ENCODE assay signal across 11 cellular contexts in the genomic region with DNA sequence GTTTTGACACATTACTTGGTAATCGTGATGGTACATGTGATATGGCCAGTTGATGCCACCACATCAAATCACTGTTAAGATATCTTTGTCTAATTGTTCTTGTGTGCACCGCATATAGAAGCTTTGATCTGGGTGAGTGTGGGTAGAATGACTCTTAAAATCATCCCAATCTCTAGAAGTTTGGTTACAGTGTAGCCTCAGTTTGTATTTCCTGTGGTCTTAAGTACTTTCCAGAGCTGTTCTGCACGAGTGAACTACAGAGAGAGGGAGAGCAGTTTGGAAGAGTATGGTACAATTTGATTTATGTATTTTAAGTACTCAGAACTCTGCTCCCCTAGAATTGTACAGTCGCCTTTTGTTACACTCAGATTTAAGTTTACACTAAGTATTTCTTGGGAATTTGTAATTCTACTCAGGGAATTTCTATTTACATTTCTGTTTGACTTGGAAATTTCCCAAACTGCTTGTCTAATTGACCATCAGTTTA. TPM values are rescaled to one million over a fixed set of nuclear protein-coding genes. Genes with fewer than 3 reads are reported as not detected.
DNase-seq lines count a peak whose midpoint lies in the region; ATAC-seq and TF ChIP-seq lines count a peak whose summit lies in the region.
"Had no signal": no experiment of that assay in that cellular context is flagged by ENCODE, and none has a peak within 500 bp of the region (broad histone marks: within the 10 kb centered on the region; RNA-seq: fewer than 3 reads in every experiment).

No MANE protein-coding gene starts in this region.

- peaks cover 0 to 2% (median 0%) of the 10 kb centered on the region in 8 donors for H3K9me3 Mint-ChIP-seq in CD4-positive, alpha-beta memory T cell
- H3K9me3 Mint-ChIP-seq in activated naive CD4-positive, alpha-beta T cell treated with anti-CD3 and anti-CD28 coated beads, Interleukin-2, amount 50 U/mL, for 24 hours: no peaks in the 10 kb centered on the region

- CTCF ChIA-PET in CD4-positive, alpha-beta memory T cell (lab: Charles Lee; ENCODE audit: partially characterized antibody): interaction anchor here (1.8 kb wide), 1 partner anchor 13 kb away, joined by 5 read pairs; no protein-coding TSS in a partner anchor

- no peak overlapping the region for H3K27ac ChIP-seq in CD4-positive, alpha-beta memory T cell (ENCODE audit: low read depth, low read length)
- H3K27ac ChIP-seq in left lung: no peak overlapping the region

- H3K27me3 Mint-ChIP-seq in CD4-positive, alpha-beta memory T cell: peaks cover 0 to 1% of the 10 kb centered on the region in 2 donors
- no peaks in the 10 kb centered on the region for H3K27me3 Mint-ChIP-seq in activated naive CD4-positive, alpha-beta T cell treated with anti-CD3 and anti-CD28 coated beads, Interleukin-2, amount 50 U/mL, for 24 hours

- ATAC-seq in left lung (peak; percentile 19), HG02973 (IDR thresholded peaks at IDR 0.05; ENCODE audit: unreplicated experiment) (no peak), HG03520 (IDR thresholded peaks at IDR 0.05; ENCODE audit: unreplicated experiment) (no peak)

- H3K4me1 ChIP-seq in CD4-positive, alpha-beta memory T cell (ENCODE audit: insufficient read depth, low read length): peaks cover 44% of the 10 kb centered on the region
- peaks cover 9 to 19% of the 10 kb centered on the region in 2 donors for H3K4me1 ChIP-seq in left lung

- H3K9me3 ChIP-seq in CD4-positive, alpha-beta memory T cell (ENCODE audit: control insufficient read depth in 1 of 2, low read length in 2 of 2): no peaks in the 10 kb centered on the region
- no peaks in the 10 kb centered on the region for H3K9me3 ChIP-seq in left lung

- H3K27me3 ChIP-seq in CD4-positive, alpha-beta memory T cell (ENCODE audit: insufficient read depth, low read length): no peaks in the 10 kb centered on the region
- H3K27me3 ChIP-seq in left lung: no peaks in the 10 kb centered on the region

- POLR2A ChIA-PET in CD4-positive, alpha-beta memory T cell (lab: Charles Lee; ENCODE audit: partially characterized antibody): no interaction called here

- peaks cover 25 to 69% (median 33%) of the 10 kb centered on the region in 4 donors for H3K4me1 Mint-ChIP-seq in CD4-positive, alpha-beta memory T cell
- peaks cover 93% of the 10 kb centered on the region for H3K4me1 Mint-ChIP-seq in activated naive CD4-positive, alpha-beta T cell treated with anti-CD3 and anti-CD28 coated beads, Interleukin-2, amount 50 U/mL, for 24 hours

- no peaks in the 10 kb centered on the region for H3K36me3 ChIP-seq in CD4-positive, alpha-beta memory T cell (ENCODE audit: insufficient read depth, low read length)
- H3K36me3 ChIP-seq in left lung: no peaks in the 10 kb centered on the region

- DNase-seq in CD4-positive, alpha-beta memory T cell: peak; percentile 63 to 79 (median 73)
- DNase-seq in Jurkat, Clone E6-1 (ENCODE audit: low read depth, low spot score): peak; percentile 94
- DNase-seq in left lung: no peak
- DNase-seq in cerebellar nuclear complex (lab: John Stamatoyannopoulos, UW): no peak
- DNase-seq: amygdala, EL, NCI-H146, T-helper 9 cell had no signal

- TF ChIP-seq CTCF in left lung (IDR thresholded peaks at IDR 0.05): no peak

- H3K4me3 Mint-ChIP-seq in CD4-positive, alpha-beta memory T cell: peak overlapping the region in 4 of 8 donors; percentile 35 to 81 (median 55)
- peak overlapping the region; percentile 63 for H3K4me3 Mint-ChIP-seq in activated naive CD4-positive, alpha-beta T cell treated with anti-CD3 and anti-CD28 coated beads, Interleukin-2, amount 50 U/mL, for 24 hours

- intact Hi-C loops in CD4-positive, alpha-beta memory T cell (cut with micrococcal nuclease): no loop called here
- intact Hi-C loops in left lung (cut with DNase I): no loop called here

- H3K27ac Mint-ChIP-seq in CD4-positive, alpha-beta memory T cell: peak overlapping the region in 3 of 7 donors; percentile 40 to 54 (median 42)
- peak overlapping the region; percentile 41 for H3K27ac Mint-ChIP-seq in activated naive CD4-positive, alpha-beta T cell treated with anti-CD3 and anti-CD28 coated beads, Interleukin-2, amount 50 U/mL, for 24 hours

- H3K4me3 ChIP-seq in CD4-positive, alpha-beta memory T cell (ENCODE audit: low read length in 2 of 2): no peak overlapping the region
- no peak overlapping the region for H3K4me3 ChIP-seq in Jurkat, Clone E6-1 (ENCODE audit: low read length)
- no peak overlapping the region for H3K4me3 ChIP-seq in left lung

- H3K36me3 Mint-ChIP-seq in CD4-positive, alpha-beta memory T cell: peaks cover 0 to 3% of the 10 kb centered on the region in 2 donors
- peaks cover 7% of the 10 kb centered on the region for H3K36me3 Mint-ChIP-seq in activated naive CD4-positive, alpha-beta T cell treated with anti-CD3 and anti-CD28 coated beads, Interleukin-2, amount 50 U/mL, for 24 hours

RNA-seq across cellular contexts. Expression of gene SNX9, which starts 37.5 kb away (rescaled TPM):
- 10 to 100 TPM; 21.5 to 21.9 TPM for total RNA-seq in CD4-positive, alpha-beta memory T cell
- 10 to 100 TPM; 12.9 to 19.4 TPM for polyA plus RNA-seq in CD4-positive, alpha-beta memory T cell
- 17.2 TPM for polyA plus RNA-seq in Jurkat, Clone E6-1 (2012; ENCODE audit: insufficient read depth, insufficient read length)
- 10 to 100 TPM; 23.5 to 25.3 TPM for total RNA-seq in left lung

Comparison
In these comparisons a context has a peak if more than half of its experiments do, and no peak if none do; other contexts are left out.
1. DNase-seq: peak in CD4-positive, alpha-beta memory T cell (5 of 5) and Jurkat, Clone E6-1 (single experiment); none in left lung (0 of 2) and cerebellar nuclear complex (0 of 2).